ENCODE assay signal across 8 cellular contexts in the genomic region with DNA sequence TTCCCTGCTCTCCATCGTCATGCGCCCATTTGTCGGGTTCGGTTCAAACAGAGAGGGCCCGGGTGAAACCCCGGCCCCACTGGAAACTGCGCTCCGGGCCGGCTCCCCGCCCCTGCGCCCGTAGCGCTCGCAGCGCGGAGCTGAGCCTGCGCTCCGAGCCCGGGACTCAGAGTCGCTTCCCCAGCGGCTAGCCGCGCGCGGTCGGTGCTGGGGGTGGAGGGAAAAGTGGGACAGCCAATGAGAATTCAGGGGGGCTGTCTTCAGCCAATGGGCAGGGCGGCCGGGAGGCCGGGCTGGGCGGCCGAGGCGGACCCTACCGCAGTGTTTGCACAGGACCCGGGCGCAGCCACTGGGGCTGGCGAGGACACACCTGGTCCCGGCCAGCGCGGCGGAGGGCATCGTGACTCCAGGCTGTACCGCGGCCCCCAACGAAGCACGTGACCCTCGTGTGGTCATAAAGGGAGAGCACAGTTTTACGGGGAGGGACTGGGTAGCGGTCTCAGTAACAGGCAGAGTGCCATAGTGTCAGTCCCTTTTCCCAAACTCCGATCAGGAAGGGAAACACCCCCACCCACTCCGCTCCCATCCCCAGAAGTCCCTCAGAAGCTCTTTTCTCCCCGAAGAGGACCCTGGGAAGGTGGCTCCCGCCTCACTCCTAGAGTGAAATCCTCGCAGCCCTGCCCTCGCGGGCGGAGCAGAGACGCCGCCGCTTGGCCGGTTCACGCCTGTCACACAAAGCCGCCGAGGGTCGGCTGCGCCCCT. TPM values are rescaled to one million over a fixed set of nuclear protein-coding genes. Genes with fewer than 3 reads are reported as not detected.
A peak's percentile ranks its signal among the peaks of the same experiment; 100 is the strongest.
DNase-seq lines count a peak whose midpoint lies in the region; ATAC-seq, FAIRE-seq and TF ChIP-seq lines count a peak whose summit lies in the region.

A gene (minus strand): TSS at position 174 of the 762 bp plus-strand sequence. CDS start 153 bp downstream, at position 21.

- peak within 1 kb of the TSS; percentile 52 to 62 for H3K9ac ChIP-seq in liver (ENCODE audit: low read depth in 1 of 2, low read length in 2 of 2)

- no peak for TF ChIP-seq CTCF in liver (IDR thresholded peaks at IDR 0.05; ENCODE audit: low read depth, low read length, missing input control)

- peaks cover 7 to 30% (median 17%) of the 10 kb centered on the region in 4 donors for H3K4me1 ChIP-seq in liver (ENCODE audit: control insufficient read depth in 4 of 4, insufficient read depth in 4 of 4, low read length in 3 of 4)

- TF ChIP-seq RAD21 in liver (IDR thresholded peaks at IDR 0.05) = peak in 1 of 2 donors; percentile 7

- no peaks in the 10 kb centered on the region for H3K27me3 ChIP-seq in liver (ENCODE audit: control insufficient read depth in 4 of 4, insufficient read depth in 4 of 4, low read length in 3 of 4)

- no peak for FAIRE-seq in GM19239 (lab: Jason Lieb, UNC)

- no peaks in the 10 kb centered on the region for H3K9me3 ChIP-seq in liver (ENCODE audit: control insufficient read depth in 4 of 4, low read length in 3 of 4)

- H3K27ac ChIP-seq in liver (ENCODE audit: low read depth in 1 of 2, low read length in 2 of 2) = peak within 1 kb of the TSS; percentile 71 to 73

- H3K36me3 ChIP-seq in liver (ENCODE audit: control insufficient read depth in 4 of 4, insufficient read depth in 3 of 4, low read depth in 1 of 4, low read length in 3 of 4) = no peaks in the 10 kb centered on the region

- WGBS in liver = 1% methylated on average over 65 of the region's 65 CpGs

- peak within 1 kb of the TSS; percentile 60 to 80 (median 77) for H3K4me3 ChIP-seq in liver (ENCODE audit: low read depth in 1 of 3, low read length in 3 of 3)

- DNase-seq in C1 segment of cervical spinal cord (lab: John Stamatoyannopoulos, UW) (peak; percentile 38 to 93 (median 83)), GM19239 (ENCODE audit: insufficient read length, low spot score) (peak; percentile 76), NCI-H510A treated with DMSO at 0.1 percent for 48 hours (lab: John Stamatoyannopoulos, UW) (peak; percentile 93), dedifferentiated amniotic fluid mesenchymal stem cell (ENCODE audit: extremely low spot score) (peak; percentile 79)
- peak; percentile 58 for DNase-seq in activated CD4-positive, alpha-beta T cell treated with anti-CD3 and anti-CD28 coated beads, Interleukin-2, amount 50 U/mL, for 1 hour
- DNase-seq in stimulated activated CD4-positive, alpha-beta T cell treated with anti-CD3 and anti-CD28 coated beads, Interleukin-4, amount 100 ng/mL, for 1 hour = peak; percentile 70

- ATAC-seq in HG03439 (IDR thresholded peaks at IDR 0.05; ENCODE audit: unreplicated experiment) = peak; percentile 85

TF ChIP-seq in liver, 16 proteins besides CTCF, POLR2A, EP300 and RAD21:
- TF ChIP-seq FOXA1 (IDR thresholded peaks at IDR 0.05) = no peak
- TF ChIP-seq HNF4G (IDR thresholded peaks at IDR 0.05) = no peak
- no peak for TF ChIP-seq RXRA (IDR thresholded peaks at IDR 0.05)
- peak; percentile 67 for TF ChIP-seq SP1 (IDR thresholded peaks at IDR 0.05)
- TF ChIP-seq, protein P1, sequence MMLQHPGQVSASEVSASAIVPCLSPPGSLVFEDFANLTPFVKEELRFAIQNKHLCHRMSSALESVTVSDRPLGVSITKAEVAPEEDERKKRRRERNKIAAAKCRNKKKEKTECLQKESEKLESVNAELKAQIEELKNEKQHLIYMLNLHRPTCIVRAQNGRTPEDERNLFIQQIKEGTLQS (IDR thresholded peaks at IDR 0.05) = no peak
- TF ChIP-seq YY1 (IDR thresholded peaks at IDR 0.05) = no peak
- TF ChIP-seq EGR1 (IDR thresholded peaks at IDR 0.05; ENCODE audit: low read depth in 2 of 2) = no peak
- TF ChIP-seq, protein P2, sequence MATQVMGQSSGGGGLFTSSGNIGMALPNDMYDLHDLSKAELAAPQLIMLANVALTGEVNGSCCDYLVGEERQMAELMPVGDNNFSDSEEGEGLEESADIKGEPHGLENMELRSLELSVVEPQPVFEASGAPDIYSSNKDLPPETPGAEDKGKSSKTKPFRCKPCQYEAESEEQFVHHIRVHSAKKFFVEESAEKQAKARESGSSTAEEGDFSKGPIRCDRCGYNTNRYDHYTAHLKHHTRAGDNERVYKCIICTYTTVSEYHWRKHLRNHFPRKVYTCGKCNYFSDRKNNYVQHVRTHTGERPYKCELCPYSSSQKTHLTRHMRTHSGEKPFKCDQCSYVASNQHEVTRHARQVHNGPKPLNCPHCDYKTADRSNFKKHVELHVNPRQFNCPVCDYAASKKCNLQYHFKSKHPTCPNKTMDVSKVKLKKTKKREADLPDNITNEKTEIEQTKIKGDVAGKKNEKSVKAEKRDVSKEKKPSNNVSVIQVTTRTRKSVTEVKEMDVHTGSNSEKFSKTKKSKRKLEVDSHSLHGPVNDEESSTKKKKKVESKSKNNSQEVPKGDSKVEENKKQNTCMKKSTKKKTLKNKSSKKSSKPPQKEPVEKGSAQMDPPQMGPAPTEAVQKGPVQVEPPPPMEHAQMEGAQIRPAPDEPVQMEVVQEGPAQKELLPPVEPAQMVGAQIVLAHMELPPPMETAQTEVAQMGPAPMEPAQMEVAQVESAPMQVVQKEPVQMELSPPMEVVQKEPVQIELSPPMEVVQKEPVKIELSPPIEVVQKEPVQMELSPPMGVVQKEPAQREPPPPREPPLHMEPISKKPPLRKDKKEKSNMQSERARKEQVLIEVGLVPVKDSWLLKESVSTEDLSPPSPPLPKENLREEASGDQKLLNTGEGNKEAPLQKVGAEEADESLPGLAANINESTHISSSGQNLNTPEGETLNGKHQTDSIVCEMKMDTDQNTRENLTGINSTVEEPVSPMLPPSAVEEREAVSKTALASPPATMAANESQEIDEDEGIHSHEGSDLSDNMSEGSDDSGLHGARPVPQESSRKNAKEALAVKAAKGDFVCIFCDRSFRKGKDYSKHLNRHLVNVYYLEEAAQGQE (IDR thresholded peaks at IDR 0.05) = peak; percentile 36

RNA-seq across cellular contexts. Expression of the gene that starts here (rescaled TPM):
- total RNA-seq in liver = under 1 TPM; 0.51 to 0.67 TPM
- under 1 TPM; 0.26 to 0.52 TPM for polyA plus RNA-seq in liver

Comparison
In these comparisons a context has a peak if more than half of its experiments do, and no peak if none do; other contexts are left out.
1. Peak in every context shown above with its lines: DNase-seq, ATAC-seq, H3K4me3 ChIP-seq and H3K27ac ChIP-seq.